8 cellular contexts compared by ENCODE assay signal in the genomic region with DNA sequence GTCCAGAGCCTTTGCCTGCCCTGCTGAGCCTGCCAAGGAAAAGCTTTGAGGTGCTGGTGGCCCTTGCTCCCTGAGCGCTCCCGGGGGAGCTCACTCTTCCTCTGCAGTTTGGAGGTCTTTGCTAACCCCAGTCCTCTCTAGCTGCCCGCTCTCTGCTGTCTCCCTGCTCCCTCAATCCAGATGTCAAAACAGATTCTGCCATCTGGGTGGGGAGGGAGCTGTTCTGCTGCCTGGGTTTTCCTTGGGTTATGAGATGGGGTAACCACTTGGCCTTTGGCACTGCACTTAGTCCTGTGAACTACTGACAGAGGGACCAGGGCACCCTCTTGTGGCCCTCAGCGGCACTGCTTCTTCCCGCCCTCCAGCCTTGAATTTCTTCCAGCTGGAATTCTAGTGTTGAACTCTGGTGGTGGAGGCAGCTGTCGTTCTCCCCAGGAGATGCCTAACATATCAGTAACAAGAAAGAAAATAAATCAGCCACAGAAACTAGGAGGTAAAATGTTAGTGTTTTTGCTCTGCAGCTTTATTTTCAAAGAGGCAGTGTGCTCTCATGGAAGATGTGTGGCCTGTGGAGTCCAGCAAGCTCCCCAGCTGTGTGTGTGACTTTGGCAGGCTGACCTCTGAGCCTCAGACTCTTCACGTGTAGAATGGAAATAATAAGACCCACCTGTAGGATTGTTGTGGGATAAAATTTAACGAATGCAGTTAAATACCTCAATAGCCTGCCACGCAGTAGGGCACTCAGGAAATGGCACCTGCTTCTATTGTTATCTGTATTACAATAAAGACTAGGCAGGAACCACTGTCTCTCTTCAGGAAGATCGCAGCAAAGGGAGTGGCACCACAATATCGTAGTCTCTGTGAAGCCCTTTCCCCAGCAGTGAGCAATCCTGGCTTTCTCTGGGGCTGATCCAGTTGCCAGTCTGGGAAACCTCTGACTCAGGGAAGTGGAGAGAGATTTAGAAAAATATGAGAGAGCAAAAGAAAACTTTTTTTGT. TPM values are rescaled to one million over a fixed set of nuclear protein-coding genes. Genes with fewer than 3 reads are reported as not detected.
DNase-seq lines count a peak whose midpoint lies in the region; ATAC-seq and TF ChIP-seq lines count a peak whose summit lies in the region.

No MANE protein-coding gene starts in this region.

- H2BK120ac ChIP-seq in neuronal stem cell (ENCODE audit: low read depth, low read length), result no peak overlapping the region

- H3K4me1 ChIP-seq in PC-3 (ENCODE audit: insufficient read depth, low read length) (no peaks in the 10 kb centered on the region), neuronal stem cell (ENCODE audit: control insufficient read depth in 2 of 2, insufficient read depth in 1 of 2, low read depth in 1 of 2, low read length in 2 of 2) (peaks cover 3 to 5% of the 10 kb centered on the region in 2 donors)

- peak overlapping the region; percentile 0 for H3K4me3 ChIP-seq in Jurkat, Clone E6-1 (ENCODE audit: low read length)
- H3K4me3 ChIP-seq in PC-3 (ENCODE audit: low read length), result no peak overlapping the region
- no peak overlapping the region for H3K4me3 ChIP-seq in foreskin fibroblast (ENCODE audit: low read depth in 1 of 2, low read length in 2 of 2)
- no peak overlapping the region for H3K4me3 ChIP-seq in neuronal stem cell (ENCODE audit: low read length in 2 of 2)

- DNase-seq in GM04504 (ENCODE audit: low read depth), result peak; percentile 66
- DNase-seq in Jurkat, Clone E6-1 (ENCODE audit: low read depth, low spot score), result peak; percentile 71
- peak; percentile 79 for DNase-seq in PC-3
- peak; percentile 21 for DNase-seq in activated effector memory CD4-positive, alpha-beta T cell treated with Interleukin-2 at 50 U/mL for 16 hours
- peak; percentile 77 to 93 for DNase-seq in foreskin fibroblast
- DNase-seq in neuronal stem cell (ENCODE audit: low spot score), result peak; percentile 74
- DNase-seq in type B pancreatic cell (ENCODE audit: extremely low spot score, unreplicated experiment), result peak; percentile 82

- H3K27me3 ChIP-seq in PC-3 (ENCODE audit: low read length) (no peaks in the 10 kb centered on the region), neuronal stem cell (ENCODE audit: control insufficient read depth in 3 of 3, insufficient read depth in 3 of 3, low read depth in 1 of 3, low read length in 3 of 3) (no peaks in the 10 kb centered on the region)

- H3K27ac ChIP-seq in PC-3 (ENCODE audit: low read length), result no peak overlapping the region
- no peak overlapping the region for H3K27ac ChIP-seq in neuronal stem cell (replicated peaks; ENCODE audit: low read length)

- CTCF ChIA-PET in PC-3 (lab: Charles Lee), result interaction anchor here (0.5 to 1.2 kb wide), 8 partner anchors 188 to 263 kb away, joined by 3 to 5 read pairs (median 3); no protein-coding TSS in a partner anchor

- H4K91ac ChIP-seq in neuronal stem cell (ENCODE audit: low read depth, low read length, poor library complexity), result no peak overlapping the region

- H3K23ac ChIP-seq in neuronal stem cell (ENCODE audit: low read depth, low read length, poor library complexity), result no peak overlapping the region

- H2BK12ac ChIP-seq in neuronal stem cell (ENCODE audit: low read length), result no peak overlapping the region

- H3K18ac ChIP-seq in neuronal stem cell (ENCODE audit: low read length), result no peak overlapping the region

- H3K27me3 Mint-ChIP-seq in type B pancreatic cell, result no peaks in the 10 kb centered on the region

- H3K36me3 ChIP-seq in PC-3 (ENCODE audit: low read depth, low read length) (no peaks in the 10 kb centered on the region), neuronal stem cell (replicated peaks in 1 of 2; ENCODE audit: control insufficient read depth in 2 of 2, insufficient read depth in 2 of 2, low read length in 2 of 2) (peaks cover 7 to 27% of the 10 kb centered on the region in 2 donors)

- no peak overlapping the region for H3K9ac ChIP-seq in PC-3 (ENCODE audit: low read length)
- no peak overlapping the region for H3K9ac ChIP-seq in neuronal stem cell (ENCODE audit: low read depth, low read length, poor library complexity)

- WGBS in neuronal stem cell (ENCODE audit: extremely low coverage in 2 of 2, insufficient read length in 2 of 2, insufficient replicate concordance in 1 of 2), 2 donors, result no CpG with 5 or more reads among the region's 11 CpGs

- no peaks in the 10 kb centered on the region for H4K20me1 ChIP-seq in PC-3 (ENCODE audit: low read length)

- no peak overlapping the region for H3K4ac ChIP-seq in neuronal stem cell (ENCODE audit: low read length)

- BruUV-seq in PC-3 (replicated peaks; lab: Mats Ljungman, UMichigan), result no TSS peak

- H3K4me1 Mint-ChIP-seq in type B pancreatic cell (ENCODE audit: unreplicated experiment), result peaks cover 29% of the 10 kb centered on the region

- POLR2A ChIA-PET in PC-3 (lab: Charles Lee; ENCODE audit: unreplicated experiment), result no interaction called here

- no peak overlapping the region for H4K8ac ChIP-seq in neuronal stem cell (ENCODE audit: low read depth, low read length)

- H3K9me3 Mint-ChIP-seq in type B pancreatic cell, result no peaks in the 10 kb centered on the region

- intact Hi-C loops in PC-3 (cut with micrococcal nuclease), result loop anchor here (1.0 kb wide), 2 partner anchors 234 to 264 kb away; no protein-coding TSS in a partner anchor

- H3K4me3 Mint-ChIP-seq in type B pancreatic cell, result peak overlapping the region; percentile 26

- no peak overlapping the region for H2BK5ac ChIP-seq in neuronal stem cell (ENCODE audit: low read length)

- H3K4me2 ChIP-seq in PC-3 (ENCODE audit: low read length) (no peak overlapping the region), neuronal stem cell (ENCODE audit: insufficient read depth, low read length, poor library complexity, severe bottlenecking) (no peak overlapping the region)

- peaks cover 2% of the 10 kb centered on the region for H3K79me1 ChIP-seq in neuronal stem cell (ENCODE audit: low read depth, low read length)

- H3K79me2 ChIP-seq in PC-3 (ENCODE audit: low read length), result no peaks in the 10 kb centered on the region

- ATAC-seq in PC-3, result peak; percentile 86
- no peak for ATAC-seq in HG02678 (IDR thresholded peaks at IDR 0.05; ENCODE audit: unreplicated experiment)

- no peaks in the 10 kb centered on the region for H3K9me2 ChIP-seq in PC-3 (replicated peaks; ENCODE audit: low read length)

- no peaks in the 10 kb centered on the region for H3K9me3 ChIP-seq in PC-3 (ENCODE audit: low read length)
- H3K9me3 ChIP-seq in neuronal stem cell (replicated peaks in 1 of 2; ENCODE audit: control insufficient read depth in 2 of 2, insufficient read depth in 1 of 2, low read depth in 1 of 2, low read length in 2 of 2), result no peaks in the 10 kb centered on the region

- H2AFZ ChIP-seq in PC-3 (ENCODE audit: low read length) (no peak overlapping the region), neuronal stem cell (ENCODE audit: low read length) (no peak overlapping the region)

- H2BK15ac ChIP-seq in neuronal stem cell (ENCODE audit: low read length), result no peak overlapping the region

- no peaks in the 10 kb centered on the region for H3F3A ChIP-seq in PC-3 (ENCODE audit: low read length, unreplicated experiment)

- TF ChIP-seq CTCF in PC-3 (conservative IDR thresholded peaks at IDR 0.05; ENCODE audit: low read depth, low read length) (peak; percentile 95), foreskin fibroblast (IDR thresholded peaks at IDR 0.05; ENCODE audit: low read depth, low read length) (peak; percentile 99), type B pancreatic cell (conservative IDR thresholded peaks at IDR 0.05) (peak; percentile 98)

- peaks cover 13% of the 10 kb centered on the region for H3K36me3 Mint-ChIP-seq in type B pancreatic cell

- H3K14ac ChIP-seq in neuronal stem cell (ENCODE audit: low read length), result no peak overlapping the region

- H3K27ac Mint-ChIP-seq in type B pancreatic cell, result peak overlapping the region; percentile 15

- H2AK5ac ChIP-seq in neuronal stem cell (ENCODE audit: low read depth, low read length), result no peak overlapping the region

RNA-seq across cellular contexts. Expression of a gene that starts 23.4 kb away (rescaled TPM):
- 66.6 TPM for polyA plus RNA-seq in Jurkat, Clone E6-1 (2012; ENCODE audit: insufficient read depth, insufficient read length)
- total RNA-seq in PC-3 (2014; rRNA removed) (97.5 and 125 TPM in 2 replicates), type B pancreatic cell (ENCODE audit: low replicate concordance) (99.9 and 103 TPM in 2 replicates)
- polyA plus RNA-seq in neuronal stem cell (2013, experiment 1 of 2), result 43.5 TPM
- polyA plus RNA-seq in neuronal stem cell (2013, experiment 2 of 2), result 44.2 TPM

RNA-seq across cellular contexts. Expression of a gene that starts 33.0 kb away (rescaled TPM):
- 35.1 TPM for polyA plus RNA-seq in Jurkat, Clone E6-1 (2012; ENCODE audit: insufficient read depth, insufficient read length)
- total RNA-seq in PC-3 (2014; rRNA removed) (83.9 and 129 TPM in 2 replicates), type B pancreatic cell (ENCODE audit: low replicate concordance) (52.5 and 77.2 TPM in 2 replicates)
- 5.1 TPM for polyA plus RNA-seq in neuronal stem cell (2013, experiment 1 of 2)
- polyA plus RNA-seq in neuronal stem cell (2013, experiment 2 of 2), result 5.5 TPM

Comparison
In these comparisons a context has a peak if more than half of its experiments do, and no peak if none do; other contexts are left out.
1. DNase-seq: peak in every context shown above with its lines; median percentile 85 in foreskin fibroblast; 82 in type B pancreatic cell; 79 in PC-3; 74 in neuronal stem cell; 71 in Jurkat, Clone E6-1; 66 in GM04504; 21 in activated effector memory CD4-positive, alpha-beta T cell treated with Interleukin-2 at 50 U/mL for 16 hours.